8 cellular contexts compared by ENCODE assay signal in genomic region chr1:33460947-33461629, GRCh38. TPM values are rescaled to one million over a fixed set of nuclear protein-coding genes. Genes with fewer than 3 reads are reported as not detected.
A peak's percentile ranks its signal among the peaks of the same experiment; 100 is the strongest.
DNase-seq lines count a peak whose midpoint lies in the region; ATAC-seq and TF ChIP-seq lines count a peak whose summit lies in the region.

No MANE protein-coding gene starts in this region.

- peak overlapping the region; percentile 73 for H3K4me3 Mint-ChIP-seq in memory B cell
- H3K4me3 Mint-ChIP-seq in Calu3 (ENCODE audit: low read depth, unreplicated experiment) = no peak overlapping the region
- no peak overlapping the region for H3K4me3 Mint-ChIP-seq in CD4-positive, alpha-beta memory T cell

- ATAC-seq in GM21786 (IDR thresholded peaks at IDR 0.05; ENCODE audit: unreplicated experiment) = peak; percentile 72
- ATAC-seq in memory B cell (ENCODE audit: low read depth) = peak; percentile 99
- ATAC-seq in HG03571 (IDR thresholded peaks at IDR 0.05; ENCODE audit: unreplicated experiment) = no peak

- CTCF ChIA-PET in Calu3 (lab: Charles Lee) = no interaction called here
- CTCF ChIA-PET in CD4-positive, alpha-beta memory T cell (lab: Charles Lee; ENCODE audit: partially characterized antibody) = interaction anchor here (4.2 kb wide), 1 partner anchor 10 kb away, joined by 16 read pairs; no protein-coding TSS in a partner anchor

- H3K27me3 Mint-ChIP-seq in memory B cell = no peaks in the 10 kb centered on the region
- H3K27me3 Mint-ChIP-seq in Calu3 (ENCODE audit: unreplicated experiment) = peaks cover 43% of the 10 kb centered on the region
- peaks cover 0 to 5% of the 10 kb centered on the region in 2 donors for H3K27me3 Mint-ChIP-seq in CD4-positive, alpha-beta memory T cell

- peaks cover 35% of the 10 kb centered on the region for H3K4me1 Mint-ChIP-seq in memory B cell
- peaks cover 9% of the 10 kb centered on the region for H3K4me1 Mint-ChIP-seq in Calu3 (ENCODE audit: low read depth, unreplicated experiment)
- no peaks in the 10 kb centered on the region for H3K4me1 Mint-ChIP-seq in CD4-positive, alpha-beta memory T cell

- POLR2A ChIA-PET in CD4-positive, alpha-beta memory T cell (lab: Charles Lee; ENCODE audit: partially characterized antibody) = no interaction called here

- H3K27ac Mint-ChIP-seq in memory B cell (peak overlapping the region; percentile 64), Calu3 (ENCODE audit: unreplicated experiment) (no peak overlapping the region)
- peak overlapping the region in 1 of 7 donors; percentile 31 for H3K27ac Mint-ChIP-seq in CD4-positive, alpha-beta memory T cell

- H3K4me3 ChIP-seq in GM08714 (ENCODE audit: low read length) = peak overlapping the region; percentile 47; the same call in 1 of the 2 replicates
- H3K4me3 ChIP-seq in breast epithelium = no peak overlapping the region
- no peak overlapping the region for H3K4me3 ChIP-seq in CD4-positive, alpha-beta memory T cell (ENCODE audit: low read length in 2 of 2)

- no peaks in the 10 kb centered on the region for H3K9me3 ChIP-seq in breast epithelium
- no peaks in the 10 kb centered on the region for H3K9me3 ChIP-seq in CD4-positive, alpha-beta memory T cell (ENCODE audit: control insufficient read depth in 1 of 2, low read length in 2 of 2)

- no peaks in the 10 kb centered on the region for H3K36me3 ChIP-seq in breast epithelium
- H3K36me3 ChIP-seq in CD4-positive, alpha-beta memory T cell (ENCODE audit: insufficient read depth, low read length) = no peaks in the 10 kb centered on the region

- no TSS peak for BruUV-seq in Calu3 (replicated peaks; lab: Mats Ljungman, UMichigan)

- H3K27ac ChIP-seq in breast epithelium = peak overlapping the region in 1 of 2 donors; percentile 58
- H3K27ac ChIP-seq in CD4-positive, alpha-beta memory T cell (ENCODE audit: low read depth, low read length) = no peak overlapping the region

- DNase-seq in NOMO-1 (lab: John Stamatoyannopoulos, UW; ENCODE audit: unreplicated experiment in 2 of 2) (peak; percentile 82 to 86), memory B cell (ENCODE audit: low spot score in 2 of 2) (peak; percentile 22 to 49), breast epithelium (ENCODE audit: low spot score in 2 of 2) (no peak), Calu3 (no peak)
- no peak for DNase-seq in CD4-positive, alpha-beta memory T cell

- intact Hi-C loops in breast epithelium (cut with DNase I; ENCODE audit: low total_unique reads) (no loop called here), Calu3 (cut with micrococcal nuclease; ENCODE audit: unreplicated experiment) (no loop called here)
- intact Hi-C loops in CD4-positive, alpha-beta memory T cell (cut with micrococcal nuclease) = no loop called here

- no peaks in the 10 kb centered on the region for H3K27me3 ChIP-seq in breast epithelium
- no peaks in the 10 kb centered on the region for H3K27me3 ChIP-seq in CD4-positive, alpha-beta memory T cell (ENCODE audit: insufficient read depth, low read length)

- H3K9me3 Mint-ChIP-seq in memory B cell (no peaks in the 10 kb centered on the region), Calu3 (ENCODE audit: low read depth, unreplicated experiment) (no peaks in the 10 kb centered on the region)
- no peaks in the 10 kb centered on the region for H3K9me3 Mint-ChIP-seq in CD4-positive, alpha-beta memory T cell

- TF ChIP-seq POLR2A in breast epithelium (IDR thresholded peaks at IDR 0.05) = no peak

- H3K36me3 Mint-ChIP-seq in memory B cell (no peaks in the 10 kb centered on the region), Calu3 (ENCODE audit: insufficient read depth, unreplicated experiment) (no peaks in the 10 kb centered on the region)
- H3K36me3 Mint-ChIP-seq in CD4-positive, alpha-beta memory T cell = no peaks in the 10 kb centered on the region

- no peaks in the 10 kb centered on the region for H3K4me1 ChIP-seq in breast epithelium
- no peaks in the 10 kb centered on the region for H3K4me1 ChIP-seq in CD4-positive, alpha-beta memory T cell (ENCODE audit: insufficient read depth, low read length)

- TF ChIP-seq CTCF in breast epithelium (IDR thresholded peaks at IDR 0.05) = no peak
- TF ChIP-seq CTCF in Calu3 (IDR thresholded peaks at IDR 0.05; ENCODE audit: unreplicated experiment) = no peak

RNA-seq across cellular contexts. Expression of gene ZSCAN20, which starts 11.4 kb away (rescaled TPM):
- total RNA-seq in breast epithelium = 1 to 10 TPM; 4.2 to 7.9 (median 7.5) TPM
- total RNA-seq in Calu3 (2022) = 6.6 and 8.2 TPM in 2 replicates
- 1 to 10 TPM; 3.8 to 3.9 TPM for total RNA-seq in CD4-positive, alpha-beta memory T cell
- polyA plus RNA-seq in CD4-positive, alpha-beta memory T cell = under 1 TPM in 1 of 2 donors, not detected in 1; 0.73 TPM

RNA-seq across cellular contexts. Expression of gene PHC2, which starts 30.2 kb away (rescaled TPM):
- total RNA-seq in breast epithelium = 100 to 1,000 TPM; 103 to 214 (median 134) TPM
- total RNA-seq in Calu3 (2022) = 54.2 and 59.5 TPM in 2 replicates
- 10 to 100 TPM; 34.5 to 35.6 TPM for total RNA-seq in CD4-positive, alpha-beta memory T cell
- polyA plus RNA-seq in CD4-positive, alpha-beta memory T cell = 10 to 100 TPM; 11.3 to 26.3 TPM

Comparison
In these comparisons a context has a peak if more than half of its experiments do, and no peak if none do; other contexts are left out.
1. DNase-seq: peak in NOMO-1 (2 of 2) and memory B cell (2 of 2); none in breast epithelium (0 of 2), Calu3 (single experiment) and CD4-positive, alpha-beta memory T cell (0 of 5).